16 cellular contexts compared by ENCODE assay signal in genomic region chr15:27589782-27590181, GRCh38.
A peak's percentile ranks its signal among the peaks of the same experiment; 100 is the strongest.
DNase-seq lines count a peak whose midpoint lies in the region; ATAC-seq, FAIRE-seq and TF ChIP-seq lines count a peak whose summit lies in the region.
"Had no signal": no experiment of that assay in that cellular context is flagged by ENCODE, and none has a peak within 500 bp of the region (broad histone marks: within the 10 kb centered on the region; RNA-seq: fewer than 3 reads in every experiment).

No MANE protein-coding gene starts in this region.

- peak overlapping the region in 1 of 5 experiments; percentile 7 for H3K4me3 Mint-ChIP-seq in brain

- no peaks in the 10 kb centered on the region for H3K27me3 ChIP-seq in BLaER1 treated with 17β-estradiol and CSF1 and Interleukin-3, amounts not matched to agents 10 nM and 100 nM
- H3K27me3 ChIP-seq in KMS-11 (ENCODE audit: insufficient read depth, low read depth): no peaks in the 10 kb centered on the region
- no peaks in the 10 kb centered on the region for H3K27me3 ChIP-seq in aorta (ENCODE audit: control insufficient read depth in 1 of 2, insufficient read depth in 2 of 2, low read length in 1 of 2)
- H3K27me3 ChIP-seq: BE2C had no signal

- FAIRE-seq in urothelium cell line (lab: Jason Lieb, UNC): peak; percentile 98
- FAIRE-seq: A549, GM12892, GM19239, HTR-8/SVneo had no signal

- WGBS in aorta, 2 donors: 90 to 93% methylated on average over 1 of the region's 1 CpG

- H3K9me3 Mint-ChIP-seq in brain: no peaks in the 10 kb centered on the region

- H3K4me1 Mint-ChIP-seq in brain: peaks cover 5% of the 10 kb centered on the region
- H3K4me1 Mint-ChIP-seq: CD8-positive, alpha-beta memory T cell had no signal

- TF ChIP-seq CTCF in KMS-11 (conservative IDR thresholded peaks at IDR 0.05; ENCODE audit: low read depth, low read length) (no peak), brain (conservative IDR thresholded peaks at IDR 0.05) (no peak)

- H3K9ac ChIP-seq in BLaER1 treated with 17β-estradiol and CSF1 and Interleukin-3, amounts not matched to agents 10 nM and 100 nM: no peak overlapping the region
- no peak overlapping the region for H3K9ac ChIP-seq in KMS-11

- intact Hi-C loops in aorta (cut with DNase I): no loop called here

- no peaks in the 10 kb centered on the region for H3K9me3 ChIP-seq in BLaER1 treated with 17β-estradiol and CSF1 and Interleukin-3, amounts not matched to agents 10 nM and 100 nM (replicated peaks in 1 of 11)
- H3K9me3 ChIP-seq in aorta (ENCODE audit: control insufficient read depth, low read length): peaks cover 1% of the 10 kb centered on the region
- H3K9me3 ChIP-seq: BE2C, Caco-2, HAP-1 had no signal

- peak overlapping the region in 3 of 5 experiments; percentile 2 to 32 (median 4) for H3K27ac Mint-ChIP-seq in brain

- H3K4me3 ChIP-seq in BLaER1 treated with 17β-estradiol and CSF1 and Interleukin-3, amounts not matched to agents 10 nM and 100 nM: no peak overlapping the region
- no peak overlapping the region for H3K4me3 ChIP-seq in KMS-11 (IDR thresholded peaks at IDR 0.05; ENCODE audit: insufficient read depth, low read depth, low read length)
- no peak overlapping the region for H3K4me3 ChIP-seq in aorta (ENCODE audit: low read length in 2 of 2)
- H3K4me3 ChIP-seq: A549, HAP-1 had no signal

- no peaks in the 10 kb centered on the region for H3K36me3 ChIP-seq in BLaER1 treated with 17β-estradiol and CSF1 and Interleukin-3, amounts not matched to agents 10 nM and 100 nM
- H3K36me3 ChIP-seq in KMS-11 (ENCODE audit: insufficient read depth) (no peaks in the 10 kb centered on the region), aorta (ENCODE audit: control insufficient read depth in 1 of 2, insufficient read depth in 2 of 2, low read length in 1 of 2) (no peaks in the 10 kb centered on the region)
- H3K36me3 ChIP-seq: BE2C, HAP-1 had no signal

- H3K36me3 Mint-ChIP-seq in brain: no peaks in the 10 kb centered on the region
- H3K36me3 Mint-ChIP-seq: CD8-positive, alpha-beta memory T cell had no signal

- peaks cover 8 to 27% (median 20%) of the 10 kb centered on the region in 10 experiments for H3K4me1 ChIP-seq in BLaER1 treated with 17β-estradiol and CSF1 and Interleukin-3, amounts not matched to agents 10 nM and 100 nM
- peaks cover 24% of the 10 kb centered on the region for H3K4me1 ChIP-seq in KMS-11 (ENCODE audit: low read depth, poor library complexity, severe bottlenecking)
- no peaks in the 10 kb centered on the region for H3K4me1 ChIP-seq in aorta (ENCODE audit: control insufficient read depth in 1 of 2, insufficient read depth in 2 of 2, low read length in 2 of 2)
- H3K4me1 ChIP-seq: A549, BE2C, Caco-2, HAP-1 had no signal

- H3K79me2 ChIP-seq in KMS-11 (ENCODE audit: insufficient read depth, low read depth): no peaks in the 10 kb centered on the region

- ATAC-seq in aorta (ENCODE audit: low FRiP score): no peak

- H2AFZ ChIP-seq in KMS-11 (ENCODE audit: low read depth): no peak overlapping the region

- DNase-seq in urothelium cell line (ENCODE audit: low spot score) (no peak), NCI-H2227 treated with DMSO at 0.1 percent for 48 hours (lab: John Stamatoyannopoulos, UW) (no peak), aorta (no peak)
- DNase-seq: BE2C; Caco-2; CD8-positive, alpha-beta memory T cell; GDM1; GOT3 had no signal

- H4K20me1 ChIP-seq in BLaER1 treated with 17β-estradiol and CSF1 and Interleukin-3, amounts not matched to agents 10 nM and 100 nM: no peaks in the 10 kb centered on the region; a peak in 1 of 22 replicates
- no peaks in the 10 kb centered on the region for H4K20me1 ChIP-seq in KMS-11 (ENCODE audit: insufficient read depth)

- H3K4me2 ChIP-seq in BLaER1 treated with 17β-estradiol and CSF1 and Interleukin-3, amounts not matched to agents 10 nM and 100 nM: peak overlapping the region in 9 of 11 experiments; percentile 71 to 96 (median 75); a peak in 18 of 22 replicates
- H3K4me2 ChIP-seq in KMS-11: peak overlapping the region; percentile 72

- H3K27ac ChIP-seq in BLaER1 treated with 17β-estradiol and CSF1 and Interleukin-3, amounts not matched to agents 10 nM and 100 nM: no peak overlapping the region
- H3K27ac ChIP-seq in KMS-11 (no peak overlapping the region), aorta (ENCODE audit: low read depth in 1 of 2, low read length in 2 of 2) (no peak overlapping the region)
- H3K27ac ChIP-seq: A549 had no signal

- peaks cover 6% of the 10 kb centered on the region for H3K27me3 Mint-ChIP-seq in brain
- H3K27me3 Mint-ChIP-seq: CD8-positive, alpha-beta memory T cell had no signal
